Comparison of ENCODE assay signal across 10 cellular contexts in the genomic region with DNA sequence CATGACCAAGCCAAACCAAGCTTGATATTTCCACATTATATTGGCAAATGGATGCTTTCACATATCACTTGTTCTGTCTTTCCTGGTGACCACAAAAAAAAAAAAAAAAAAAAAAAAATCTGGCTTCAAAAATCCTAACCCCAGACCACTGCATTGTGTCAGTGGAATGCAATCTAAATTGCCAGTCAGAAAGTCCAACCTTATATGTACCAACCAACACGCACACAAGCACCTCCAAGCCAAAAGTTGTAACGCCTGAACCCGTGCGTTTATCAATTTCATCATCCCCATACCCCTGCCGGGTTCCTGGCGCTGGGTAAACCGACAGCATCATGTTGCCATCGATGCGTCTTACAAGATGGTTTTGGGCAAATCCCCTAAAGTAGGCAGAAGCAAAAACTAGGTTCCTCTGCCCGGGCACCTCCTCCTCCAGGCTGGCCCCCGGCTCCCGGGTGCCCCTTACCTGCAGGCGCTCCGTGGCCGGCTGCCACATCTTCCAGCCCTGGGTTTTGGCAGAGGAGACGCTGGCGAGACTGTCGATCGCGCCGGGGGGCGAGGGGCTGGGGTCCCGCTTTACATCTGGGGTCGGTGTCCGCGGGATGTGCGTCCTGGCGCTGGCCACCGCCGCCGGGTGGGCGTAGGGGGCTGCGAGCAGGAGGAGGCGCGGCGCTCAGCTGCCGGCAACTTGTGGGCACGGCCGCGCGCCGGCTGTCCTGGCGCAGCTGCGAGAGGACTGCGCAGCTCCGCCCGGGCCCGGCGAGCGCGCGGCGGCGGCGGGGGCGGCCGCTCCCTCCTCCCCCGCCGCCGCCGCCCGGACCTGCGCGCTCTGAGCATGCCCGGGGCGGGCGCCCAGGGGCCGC. TPM values are rescaled to one million over a fixed set of nuclear protein-coding genes. Genes with fewer than 3 reads are reported as not detected.
DNase-seq lines count a peak whose midpoint lies in the region; ATAC-seq, FAIRE-seq and TF ChIP-seq lines count a peak whose summit lies in the region.
"Had no signal": no experiment of that assay in that cellular context is flagged by ENCODE, and none has a peak within 500 bp of the region (broad histone marks: within the 10 kb centered on the region; RNA-seq: fewer than 3 reads in every experiment).

Gene PID1, minus strand, starts transcription at position 737 of the 860 bp plus-strand sequence. Its CDS starts 244 bp downstream, at position 493.

- WGBS in H1 (ENCODE audit: extremely low coverage in 1 of 2, insufficient coverage in 1 of 2, insufficient read length in 1 of 2, insufficient replicate concordance in 2 of 2, low coverage in 1 of 2, low lambda C conversion rate in 2 of 2, missing lambda C conversion rate in 1 of 2), 2 experiments, result 9% methylated on average over 32 of the region's 68 CpGs; no CpG with 5 or more reads in 1 of the 2 experiments
- WGBS in aorta, 2 donors, result 1% methylated on average over 39 to 68 of the region's 68 CpGs

- intact Hi-C loops in aorta (cut with DNase I), result loop anchor here (5.0 to 10.0 kb wide), 4 partner anchors 133 to 588 kb away; no protein-coding TSS in a partner anchor

- H3K4me3 Mint-ChIP-seq in mesothelial cell of epicardium, result peak within 1 kb of the TSS; percentile 66
- H3K4me3 Mint-ChIP-seq: activated naive CD8-positive, alpha-beta T cell had no signal

- no peak within 1 kb of the TSS for H3K56ac ChIP-seq in H1 (replicated peaks; ENCODE audit: insufficient read length, low read depth, low read length)

- CTCF ChIA-PET in BJ (lab: Yijun Ruan, JAX), result interaction anchor here (0.9 to 4.9 kb wide), 4 partner anchors 138 to 592 kb away, joined by 3 to 23 read pairs (median 3); no protein-coding TSS in a partner anchor
- CTCF ChIA-PET in H1 (lab: Charles Lee; ENCODE audit: partially characterized antibody), result interaction anchor here (0.5 to 4.0 kb wide), 8 partner anchors 29 to 680 kb away, joined by 3 to 14 read pairs (median 4); no protein-coding TSS in a partner anchor

- H3K27ac Mint-ChIP-seq in mesothelial cell of epicardium, result no peak within 1 kb of the TSS
- H3K27ac Mint-ChIP-seq: activated naive CD8-positive, alpha-beta T cell had no signal

- 0 out of 2 replicates have a peak within 1 kb of the TSS, but pooled peaks have one; percentile 55 for H2BK12ac ChIP-seq in H1 (ENCODE audit: low read depth, low read length)

- peak within 1 kb of the TSS; percentile 71; the same call in 1 of the 2 replicates for H2AFZ ChIP-seq in H1 (ENCODE audit: low read length)

- peaks cover 3% of the 10 kb centered on the region for H3K4me1 Mint-ChIP-seq in mesothelial cell of epicardium

- no peak within 1 kb of the TSS for H3K4ac ChIP-seq in H1 (replicated peaks; ENCODE audit: insufficient read length, low read depth, low read length)

- no peaks in the 10 kb centered on the region for H3K79me2 ChIP-seq in H1 (ENCODE audit: control insufficient read depth in 1 of 2, insufficient read depth in 2 of 2, low read length in 2 of 2)

- no peaks in the 10 kb centered on the region for H3K9me3 Mint-ChIP-seq in mesothelial cell of epicardium

- H3K18ac ChIP-seq in H1 (ENCODE audit: extremely low read depth, low read length), result peak within 1 kb of the TSS; percentile 14; the same call in 1 of the 2 replicates

- H4K20me1 ChIP-seq in H1 (replicated peaks in 1 of 2; ENCODE audit: control insufficient read depth in 1 of 2, insufficient read depth in 2 of 2, low read length in 2 of 2), result no peaks in the 10 kb centered on the region

- H3K36me3 Mint-ChIP-seq in mesothelial cell of epicardium, result no peaks in the 10 kb centered on the region
- H3K36me3 Mint-ChIP-seq: activated naive CD8-positive, alpha-beta T cell had no signal

- H3K27me3 ChIP-seq in BJ (ENCODE audit: control insufficient read depth, insufficient read depth, low read length) (no peaks in the 10 kb centered on the region), H1 (replicated peaks in 1 of 4; ENCODE audit: control insufficient read depth in 3 of 4, extremely low read depth in 1 of 4, insufficient read depth in 3 of 4, low read length in 3 of 4) (peaks cover 0 to 20% (median 17%) of the 10 kb centered on the region in 4 experiments; a peak in 6 of 7 replicates), aorta (ENCODE audit: control insufficient read depth in 1 of 2, insufficient read depth in 2 of 2, low read length in 1 of 2) (no peaks in the 10 kb centered on the region)

- DNase-seq in BJ (ENCODE audit: low read depth) (no peak), NCI-H1930 (lab: John Stamatoyannopoulos, UW) (peak; percentile 14 to 54), H1 (ENCODE audit: low read depth in 1 of 2, low spot score in 2 of 2) (peak in 1 of 2 experiments; percentile 71), mesothelial cell of epicardium (ENCODE audit: low spot score in 2 of 2, unreplicated experiment in 2 of 2) (peak in 1 of 2 experiments; percentile 41), aorta (peak; percentile 59 to 83), inferior parietal cortex (ENCODE audit: extremely low spot score) (no peak)
- no peak for DNase-seq in effector CD8-positive, alpha-beta T cell (lab: John Stamatoyannopoulos, UW)

- TF ChIP-seq RAD21 in H1 (IDR thresholded peaks at IDR 0.05 in 1 of 2, conservative IDR thresholded peaks at IDR 0.05 in 1 of 2; ENCODE audit: low read depth in 2 of 2, low read length in 2 of 2), result no peak

- no peak for FAIRE-seq in H1 (lab: Jason Lieb, UNC)
- FAIRE-seq: GM12878 had no signal

- H2AK5ac ChIP-seq in H1 (ENCODE audit: low read depth, low read length), result no peak within 1 kb of the TSS

- no peaks in the 10 kb centered on the region; the same call in 1 of the 2 replicates for H3K23me2 ChIP-seq in H1 (ENCODE audit: low read depth, low read length)

- POLR2A ChIA-PET in BJ (lab: Charles Lee), result interaction anchor here (0.6 kb wide), 1 partner anchor 1891 kb away, joined by 3 read pairs; no protein-coding TSS in a partner anchor
- POLR2A ChIA-PET in H1 (lab: Charles Lee; ENCODE audit: partially characterized antibody), result no interaction called here

- H3K4me1 ChIP-seq in H1 (replicated peaks in 1 of 4; ENCODE audit: control insufficient read depth in 3 of 4, insufficient read depth in 4 of 4, low read length in 3 of 4) (peaks cover 0 to 7% (median 5%) of the 10 kb centered on the region in 4 experiments; a peak in 5 of 7 replicates), aorta (ENCODE audit: control insufficient read depth in 1 of 2, insufficient read depth in 2 of 2, low read length in 2 of 2) (peaks cover 0 to 8% of the 10 kb centered on the region in 2 donors)

- TF ChIP-seq POLR2A in H1 (IDR thresholded peaks at IDR 0.05; ENCODE audit: control extremely low read depth in 1 of 2, low read depth in 2 of 2, low read length in 2 of 2), result 0 out of 3 replicates have a peak, but pooled peaks of 1 of the 2 experiments have one; percentile 26

- H3K27me3 Mint-ChIP-seq in mesothelial cell of epicardium (ENCODE audit: low read depth), result peaks cover 67% of the 10 kb centered on the region

- no peak within 1 kb of the TSS for H2BK5ac ChIP-seq in H1 (ENCODE audit: low read depth, low read length)

- H3K4me3 ChIP-seq in BJ (ENCODE audit: low read depth, low read length) (peak within 1 kb of the TSS; percentile 72), H1 (ENCODE audit: extremely low read depth in 1 of 4, insufficient read depth in 2 of 4, low read depth in 3 of 4, low read length in 4 of 4) (peak within 1 kb of the TSS; percentile 62 to 83 (median 70)), aorta (ENCODE audit: low read length in 2 of 2) (peak within 1 kb of the TSS; percentile 36 to 70)
- H3K4me3 ChIP-seq: GM12878 had no signal

- H3K14ac ChIP-seq in H1 (ENCODE audit: insufficient read length), result no peak within 1 kb of the TSS

- no peak for TF ChIP-seq CTCF in BJ (IDR thresholded peaks at IDR 0.05; ENCODE audit: insufficient read depth, low read depth, low read length)
- no peak for TF ChIP-seq CTCF in H1 (IDR thresholded peaks at IDR 0.05; ENCODE audit: control extremely low read depth in 1 of 3, insufficient read depth in 1 of 3, low read depth in 1 of 3, low read length in 3 of 3)
- no peak for TF ChIP-seq CTCF in mesothelial cell of epicardium (IDR thresholded peaks at IDR 0.05; ENCODE audit: unreplicated experiment)

- no peak within 1 kb of the TSS for H4K91ac ChIP-seq in H1 (replicated peaks; ENCODE audit: insufficient read length, low read length)

- ATAC-seq in aorta (ENCODE audit: low FRiP score) (peak; percentile 83), HG02588 (IDR thresholded peaks at IDR 0.05; ENCODE audit: unreplicated experiment) (no peak)
- ATAC-seq: GM12878 had no signal

- no peak within 1 kb of the TSS for H3K27ac ChIP-seq in H1 (ENCODE audit: low read depth, low read length)
- H3K27ac ChIP-seq in aorta (ENCODE audit: low read depth in 1 of 2, low read length in 2 of 2), result peak within 1 kb of the TSS; percentile 64 to 95

- no peak within 1 kb of the TSS for H2BK120ac ChIP-seq in H1 (replicated peaks; ENCODE audit: low read depth, low read length)

- H3K23ac ChIP-seq in H1 (ENCODE audit: insufficient read length), result no peak within 1 kb of the TSS

- H3K9me3 ChIP-seq in H1 (ENCODE audit: insufficient read depth in 2 of 2, low read depth in 1 of 2, low read length in 1 of 2) (no peaks in the 10 kb centered on the region), aorta (ENCODE audit: control insufficient read depth, low read length) (no peaks in the 10 kb centered on the region)

- H3K79me1 ChIP-seq in H1 (ENCODE audit: low read depth, low read length), result no peaks in the 10 kb centered on the region

- peak within 1 kb of the TSS; percentile 77 to 87 for H3K4me2 ChIP-seq in H1 (ENCODE audit: insufficient read depth in 1 of 2, low read depth in 2 of 2, low read length in 2 of 2)

- no peak for TF ChIP-seq EP300 in H1 (IDR thresholded peaks at IDR 0.05; ENCODE audit: borderline replicate concordance in 1 of 2, low read depth in 2 of 2, low read length in 2 of 2)

- H2BK20ac ChIP-seq in H1 (ENCODE audit: low read length), result no peak within 1 kb of the TSS

- H4K8ac ChIP-seq in H1 (ENCODE audit: extremely low read depth, insufficient read depth, low read length), result no peak within 1 kb of the TSS; the same call in 1 of the 2 replicates

- H4K5ac ChIP-seq in H1 (ENCODE audit: insufficient read length, low read depth, low read length), result no peak within 1 kb of the TSS

- H3K9ac ChIP-seq in H1 (replicated peaks in 1 of 4; ENCODE audit: extremely low read depth in 1 of 4, low read depth in 3 of 4, low read length in 3 of 4), result peak within 1 kb of the TSS; percentile 12 to 64 (median 34); a peak in 5 of 7 replicates

- peak within 1 kb of the TSS; percentile 65; the same call in 1 of the 2 replicates for H2BK15ac ChIP-seq in H1 (ENCODE audit: low read length)

- H3K36me3 ChIP-seq in BJ (ENCODE audit: control insufficient read depth, insufficient read depth, low read length) (no peaks in the 10 kb centered on the region), H1 (ENCODE audit: control insufficient read depth in 2 of 4, insufficient read depth in 4 of 4, low read length in 3 of 4) (no peaks in the 10 kb centered on the region), aorta (ENCODE audit: control insufficient read depth in 1 of 2, insufficient read depth in 2 of 2, low read length in 1 of 2) (no peaks in the 10 kb centered on the region)

RNA-seq across cellular contexts. Expression of gene PID1, which starts in this region (rescaled TPM):
- polyA plus RNA-seq in BJ (2011; rRNA removed) (4.9 and 8.8 TPM in 2 replicates), H1 (2011; rRNA removed) (1.5 and 2.8 TPM in 2 replicates), aorta (10 to 100 TPM; 66.5 to 67.2 TPM)
- 4.3 and 4.9 TPM in 2 replicates for polyA minus RNA-seq in BJ (2011; rRNA and poly(A)+ RNA removed)
- total RNA-seq in H1 (2021; fragmentation: NEBNext Ultra II Directional; extraction: Animal tissue kit (Norgen Biotek cat#: 25700)), result 2.9 and 3.3 TPM in 2 replicates
- polyA plus RNA-seq in H1 (2011; cell fraction: cytosol; rRNA removed), result 2.3 TPM
- polyA plus RNA-seq in H1 (2011; cell fraction: nucleus; rRNA removed), result 2.9 TPM
- polyA plus RNA-seq in H1 (2012, experiment 1 of 2), result 1.7 to 2.9 TPM (median 2.2 TPM) in 4 replicates
- polyA plus RNA-seq in H1 (2012, experiment 2 of 2), result 0.81 TPM
- 1.4 TPM for polyA plus RNA-seq in H1 (2013, experiment 1 of 2)
- 1.5 TPM for polyA plus RNA-seq in H1 (2013, experiment 2 of 2)
- polyA minus RNA-seq in H1 (2011; rRNA and poly(A)+ RNA removed), result 4.8 and 6.7 TPM in 2 replicates
- polyA minus RNA-seq in H1 (2011; cell fraction: cytosol; rRNA and poly(A)+ RNA removed), result 5.4 TPM
- 3.8 TPM for polyA minus RNA-seq in H1 (2011; cell fraction: nucleus; rRNA and poly(A)+ RNA removed)
- total RNA-seq in mesothelial cell of epicardium (2.0 to 2.4 TPM (median 2.1 TPM) in 3 replicates), aorta (10 to 100 TPM; 44.8 to 88.6 TPM)
- total RNA-seq: GM12878 had no signal
- polyA plus RNA-seq: GM12878 had no signal

Comparison
In these comparisons a context has a peak if more than half of its experiments do, and no peak if none do; other contexts are left out.
1. RNA of gene PID1 (total RNA-seq): 44.8 to 88.6 TPM in aorta; 2.9 to 3.3 TPM in H1 and 2.0 to 2.4 TPM in mesothelial cell of epicardium; every median in the first group is over 10 times any median in the second.
2. DNase-seq: peak in NCI-H1930 (2 of 2) and aorta (2 of 2); none in BJ (single experiment), effector CD8-positive, alpha-beta T cell (single experiment) and inferior parietal cortex (single experiment).
3. Peak in every context shown above with its lines, with median percentiles within 50 percentile points of each other: H3K4me3 ChIP-seq.